1 cellular context compared by ENCODE assay signal in the genomic region with DNA sequence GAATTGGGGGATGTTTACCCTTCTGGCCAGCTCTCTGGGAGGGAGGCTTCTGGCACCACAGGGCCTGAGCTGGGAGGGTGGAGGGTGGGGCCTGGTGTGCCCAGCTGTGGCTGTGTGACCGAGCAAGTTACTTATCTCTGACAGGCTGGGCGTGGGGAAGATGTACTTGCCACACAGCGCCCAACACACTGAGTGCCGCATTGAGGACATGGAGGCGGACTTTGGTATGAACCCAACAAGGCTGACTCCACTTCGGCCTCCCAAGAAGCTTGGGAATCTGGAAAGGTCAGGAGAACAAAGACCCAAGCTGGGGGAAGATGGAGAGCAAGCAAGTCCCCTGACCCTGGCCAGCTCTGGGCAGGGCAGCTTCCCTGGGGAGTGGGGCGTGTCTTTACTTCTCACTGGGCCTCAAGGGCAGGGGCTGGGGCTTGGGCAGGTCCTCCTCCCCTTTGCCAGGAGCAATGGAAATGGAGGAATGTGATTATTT.
TF ChIP-seq lines count a peak whose summit lies in the region.

No MANE protein-coding gene starts in this region.

TF ChIP-seq in GM12878, 131 proteins besides CTCF, POLR2A, EP300 and RAD21:
- TF ChIP-seq BACH1 (IDR thresholded peaks at IDR 0.05; ENCODE audit: borderline replicate concordance) (no peak), IRF4 (IDR thresholded peaks at IDR 0.05; ENCODE audit: low read depth, low read length) (no peak), HDAC6 (IDR thresholded peaks at IDR 0.05; ENCODE audit: unreplicated experiment) (no peak), SMARCA5 (IDR thresholded peaks at IDR 0.05) (no peak)
- TF ChIP-seq, protein P1, sequence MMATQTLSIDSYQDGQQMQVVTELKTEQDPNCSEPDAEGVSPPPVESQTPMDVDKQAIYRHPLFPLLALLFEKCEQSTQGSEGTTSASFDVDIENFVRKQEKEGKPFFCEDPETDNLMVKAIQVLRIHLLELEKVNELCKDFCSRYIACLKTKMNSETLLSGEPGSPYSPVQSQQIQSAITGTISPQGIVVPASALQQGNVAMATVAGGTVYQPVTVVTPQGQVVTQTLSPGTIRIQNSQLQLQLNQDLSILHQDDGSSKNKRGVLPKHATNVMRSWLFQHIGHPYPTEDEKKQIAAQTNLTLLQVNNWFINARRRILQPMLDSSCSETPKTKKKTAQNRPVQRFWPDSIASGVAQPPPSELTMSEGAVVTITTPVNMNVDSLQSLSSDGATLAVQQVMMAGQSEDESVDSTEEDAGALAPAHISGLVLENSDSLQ (IDR thresholded peaks at IDR 0.05), result no peak
